13 cellular contexts compared by ENCODE assay signal in genomic region chr13:40058757-40059236, GRCh38.
A peak's percentile ranks its signal among the peaks of the same experiment; 100 is the strongest.
DNase-seq lines count a peak whose midpoint lies in the region; ATAC-seq lines count a peak whose summit lies in the region.
"Had no signal": no experiment of that assay in that cellular context is flagged by ENCODE, and none has a peak within 500 bp of the region (broad histone marks: within the 10 kb centered on the region; RNA-seq: fewer than 3 reads in every experiment).

No MANE protein-coding gene starts in this region.

- CTCF ChIA-PET in naive thymus-derived CD4-positive, alpha-beta T cell (lab: Charles Lee) = no interaction called here

- H3K27me3 ChIP-seq in naive thymus-derived CD4-positive, alpha-beta T cell (ENCODE audit: control insufficient read depth in 2 of 2, insufficient read depth in 2 of 2, low read length in 2 of 2) = no peaks in the 10 kb centered on the region

- H3K4me3 Mint-ChIP-seq in activated T-cell treated with anti-CD3 and anti-CD28 coated beads, Interleukin-2, amount 50 U/mL, for 4 hours = no peak overlapping the region
- no peak overlapping the region for H3K4me3 Mint-ChIP-seq in stimulated activated naive CD8-positive, alpha-beta T cell treated with anti-CD3 and anti-CD28 coated beads, Interleukin-15, amount 100 ng/mL, for 72 hours
- no peak overlapping the region for H3K4me3 Mint-ChIP-seq in naive thymus-derived CD4-positive, alpha-beta T cell

- H3K4me1 ChIP-seq in naive thymus-derived CD4-positive, alpha-beta T cell (ENCODE audit: control insufficient read depth in 2 of 2, insufficient read depth in 2 of 2, low read length in 2 of 2) = no peaks in the 10 kb centered on the region

- H3K9me3 Mint-ChIP-seq in activated T-cell treated with anti-CD3 and anti-CD28 coated beads, Interleukin-2, amount 50 U/mL, for 4 hours = peaks cover 3% of the 10 kb centered on the region
- no peaks in the 10 kb centered on the region for H3K9me3 Mint-ChIP-seq in stimulated activated naive CD8-positive, alpha-beta T cell treated with anti-CD3 and anti-CD28 coated beads, Interleukin-15, amount 100 ng/mL, for 72 hours
- H3K9me3 Mint-ChIP-seq in naive thymus-derived CD4-positive, alpha-beta T cell = peaks cover 0 to 6% (median 3%) of the 10 kb centered on the region in 11 donors
- H3K9me3 Mint-ChIP-seq: activated T-helper 2 cell treated with anti-CD3 and anti-CD28 coated beads, Interferon-gamma antibody, Interleukin-2, Interleukin-4, amounts not matched to agents 10 μg/mL and 5 μg/mL and 100 μg/mL, durations not matched to agents 14 hours and 24 hours and 36 hours had no signal

- peak overlapping the region; percentile 61 for H3K27ac ChIP-seq in epithelial cell of prostate
- H3K27ac ChIP-seq in naive thymus-derived CD4-positive, alpha-beta T cell (ENCODE audit: low read depth, low read length) = no peak overlapping the region
- H3K27ac ChIP-seq: SK-N-MC had no signal

- H3K36me3 Mint-ChIP-seq in activated T-cell treated with anti-CD3 and anti-CD28 coated beads, Interleukin-2, amount 50 U/mL, for 4 hours (ENCODE audit: insufficient read depth) = no peaks in the 10 kb centered on the region
- peaks cover 0 to 4% (median 3%) of the 10 kb centered on the region in 5 donors for H3K36me3 Mint-ChIP-seq in naive thymus-derived CD4-positive, alpha-beta T cell

- peak; percentile 19 to 33 for ATAC-seq in activated T-cell treated with anti-CD3 and anti-CD28 coated beads, Interleukin-2, amount 50 U/mL, for 4 hours
- peak; percentile 41 for ATAC-seq in HG03095 (IDR thresholded peaks at IDR 0.05; ENCODE audit: unreplicated experiment)
- ATAC-seq in stimulated activated naive CD8-positive, alpha-beta T cell treated with anti-CD3 and anti-CD28 coated beads, Interleukin-15, amount 100 ng/mL, for 72 hours = peak; percentile 80
- ATAC-seq in naive thymus-derived CD4-positive, alpha-beta T cell = no peak
- ATAC-seq: HCT116 had no signal

- H3K27me3 Mint-ChIP-seq in activated T-cell treated with anti-CD3 and anti-CD28 coated beads, Interleukin-2, amount 50 U/mL, for 4 hours (ENCODE audit: low read depth) = no peaks in the 10 kb centered on the region
- H3K27me3 Mint-ChIP-seq in stimulated activated naive CD8-positive, alpha-beta T cell treated with anti-CD3 and anti-CD28 coated beads, Interleukin-15, amount 100 ng/mL, for 72 hours = no peaks in the 10 kb centered on the region
- H3K27me3 Mint-ChIP-seq in naive thymus-derived CD4-positive, alpha-beta T cell = no peaks in the 10 kb centered on the region

- POLR2A ChIA-PET in naive thymus-derived CD4-positive, alpha-beta T cell (lab: Charles Lee) = no interaction called here

- intact Hi-C loops in naive thymus-derived CD4-positive, alpha-beta T cell (cut with micrococcal nuclease) = no loop called here

- peak overlapping the region in 1 of 2 donors; percentile 30 for H3K27ac Mint-ChIP-seq in stimulated activated naive CD8-positive, alpha-beta T cell treated with anti-CD3 and anti-CD28 coated beads, Interleukin-15, amount 100 ng/mL, for 72 hours
- H3K27ac Mint-ChIP-seq in naive thymus-derived CD4-positive, alpha-beta T cell = no peak overlapping the region

- H3K4me3 ChIP-seq in naive thymus-derived CD4-positive, alpha-beta T cell (ENCODE audit: low read length) = no peak overlapping the region
- H3K4me3 ChIP-seq: SK-N-MC had no signal

- H3K9me3 ChIP-seq in naive thymus-derived CD4-positive, alpha-beta T cell (ENCODE audit: control insufficient read depth in 2 of 3, low read length in 3 of 3) = no peaks in the 10 kb centered on the region

- peaks cover 26% of the 10 kb centered on the region for H3K4me1 Mint-ChIP-seq in activated T-cell treated with anti-CD3 and anti-CD28 coated beads, Interleukin-2, amount 50 U/mL, for 4 hours (ENCODE audit: low read depth)
- H3K4me1 Mint-ChIP-seq in stimulated activated naive CD8-positive, alpha-beta T cell treated with anti-CD3 and anti-CD28 coated beads, Interleukin-15, amount 100 ng/mL, for 72 hours = peaks cover 32% of the 10 kb centered on the region
- peaks cover 0 to 12% (median 4%) of the 10 kb centered on the region in 7 donors for H3K4me1 Mint-ChIP-seq in naive thymus-derived CD4-positive, alpha-beta T cell

- no peak for DNase-seq in activated T-cell treated with anti-CD3 and anti-CD28 coated beads, Interleukin-2, amount 50 U/mL, for 4 hours
- no peak for DNase-seq in activated T-cell treated with anti-CD3 and anti-CD28 coated beads, Interleukin-2, amount 50 U/mL, for 48 hours
- no peak for DNase-seq in epithelial cell of prostate (ENCODE audit: low read depth, low spot score)
- no peak for DNase-seq in stimulated activated naive CD8-positive, alpha-beta T cell treated with anti-CD3 and anti-CD28 coated beads, Interleukin-15, amount 100 ng/mL, for 72 hours
- DNase-seq in naive thymus-derived CD4-positive, alpha-beta T cell = no peak
- DNase-seq in stimulated activated CD4-positive, alpha-beta T cell treated with anti-CD3 and anti-CD28 coated beads, Interleukin-2, amount 100 ng/mL, for 48 hours = no peak
- no peak for DNase-seq in hippocampal formation (lab: John Stamatoyannopoulos, UW)
- DNase-seq: NCI-H2081 treated with DMSO at 0.1 percent for 48 hours, occipital lobe had no signal

- no peaks in the 10 kb centered on the region for H3K36me3 ChIP-seq in naive thymus-derived CD4-positive, alpha-beta T cell (ENCODE audit: control insufficient read depth in 2 of 3, insufficient read depth in 3 of 3, low read length in 3 of 3)
